In the genomic region with DNA sequence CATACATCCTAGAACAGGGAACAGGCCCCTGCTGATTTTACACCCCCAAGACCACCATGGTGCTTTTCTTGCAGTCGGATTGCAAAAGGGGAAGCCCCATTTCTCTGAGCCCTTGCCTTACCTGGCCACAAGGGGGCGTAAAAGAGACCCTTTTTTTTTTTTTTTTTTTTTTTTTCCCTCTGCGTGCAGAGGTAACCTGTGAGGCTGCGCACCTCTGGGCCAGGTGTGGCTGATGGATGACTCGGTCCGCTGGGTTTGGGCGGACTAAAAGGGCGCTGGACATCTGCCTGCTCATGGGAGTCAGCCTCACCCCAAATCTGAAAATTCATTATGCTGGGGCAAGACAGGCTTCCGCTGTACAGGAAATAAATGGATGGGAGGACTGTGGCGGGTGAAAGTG, we compare ENCODE assay signal across 1 cellular context.
TF ChIP-seq lines count a peak whose summit lies in the region.

No MANE protein-coding gene starts in this region.

TF ChIP-seq in HEK293, 187 proteins besides CTCF, POLR2A, EP300 and RAD21 (continued from another document):
- TF ChIP-seq, protein P1, sequence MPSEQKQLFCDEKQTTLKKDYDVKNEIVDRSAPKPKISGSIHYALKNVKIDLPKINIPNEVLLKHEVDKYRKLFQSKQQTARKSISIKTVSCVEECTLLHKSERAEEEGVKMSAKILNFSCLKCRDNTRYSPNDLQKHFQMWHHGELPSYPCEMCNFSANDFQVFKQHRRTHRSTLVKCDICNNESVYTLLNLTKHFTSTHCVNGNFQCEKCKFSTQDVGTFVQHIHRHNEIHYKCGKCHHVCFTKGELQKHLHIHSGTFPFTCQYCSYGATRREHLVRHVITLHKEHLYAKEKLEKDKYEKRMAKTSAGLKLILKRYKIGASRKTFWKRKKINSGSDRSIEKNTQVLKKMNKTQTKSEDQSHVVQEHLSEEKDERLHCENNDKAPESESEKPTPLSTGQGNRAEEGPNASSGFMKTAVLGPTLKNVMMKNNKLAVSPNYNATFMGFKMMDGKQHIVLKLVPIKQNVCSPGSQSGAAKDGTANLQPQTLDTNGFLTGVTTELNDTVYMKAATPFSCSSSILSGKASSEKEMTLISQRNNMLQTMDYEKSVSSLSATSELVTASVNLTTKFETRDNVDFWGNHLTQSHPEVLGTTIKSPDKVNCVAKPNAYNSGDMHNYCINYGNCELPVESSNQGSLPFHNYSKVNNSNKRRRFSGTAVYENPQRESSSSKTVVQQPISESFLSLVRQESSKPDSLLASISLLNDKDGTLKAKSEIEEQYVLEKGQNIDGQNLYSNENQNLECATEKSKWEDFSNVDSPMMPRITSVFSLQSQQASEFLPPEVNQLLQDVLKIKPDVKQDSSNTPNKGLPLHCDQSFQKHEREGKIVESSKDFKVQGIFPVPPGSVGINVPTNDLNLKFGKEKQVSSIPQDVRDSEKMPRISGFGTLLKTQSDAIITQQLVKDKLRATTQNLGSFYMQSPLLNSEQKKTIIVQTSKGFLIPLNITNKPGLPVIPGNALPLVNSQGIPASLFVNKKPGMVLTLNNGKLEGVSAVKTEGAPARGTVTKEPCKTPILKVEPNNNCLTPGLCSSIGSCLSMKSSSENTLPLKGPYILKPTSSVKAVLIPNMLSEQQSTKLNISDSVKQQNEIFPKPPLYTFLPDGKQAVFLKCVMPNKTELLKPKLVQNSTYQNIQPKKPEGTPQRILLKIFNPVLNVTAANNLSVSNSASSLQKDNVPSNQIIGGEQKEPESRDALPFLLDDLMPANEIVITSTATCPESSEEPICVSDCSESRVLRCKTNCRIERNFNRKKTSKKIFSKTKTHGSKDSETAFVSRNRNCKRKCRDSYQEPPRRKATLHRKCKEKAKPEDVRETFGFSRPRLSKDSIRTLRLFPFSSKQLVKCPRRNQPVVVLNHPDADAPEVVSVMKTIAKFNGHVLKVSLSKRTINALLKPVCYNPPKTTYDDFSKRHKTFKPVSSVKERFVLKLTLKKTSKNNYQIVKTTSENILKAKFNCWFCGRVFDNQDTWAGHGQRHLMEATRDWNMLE (tag by site-specific recombination; conservative IDR thresholded peaks at IDR 0.05; ENCODE audit: low read depth): no peak
- TF ChIP-seq, protein P2, sequence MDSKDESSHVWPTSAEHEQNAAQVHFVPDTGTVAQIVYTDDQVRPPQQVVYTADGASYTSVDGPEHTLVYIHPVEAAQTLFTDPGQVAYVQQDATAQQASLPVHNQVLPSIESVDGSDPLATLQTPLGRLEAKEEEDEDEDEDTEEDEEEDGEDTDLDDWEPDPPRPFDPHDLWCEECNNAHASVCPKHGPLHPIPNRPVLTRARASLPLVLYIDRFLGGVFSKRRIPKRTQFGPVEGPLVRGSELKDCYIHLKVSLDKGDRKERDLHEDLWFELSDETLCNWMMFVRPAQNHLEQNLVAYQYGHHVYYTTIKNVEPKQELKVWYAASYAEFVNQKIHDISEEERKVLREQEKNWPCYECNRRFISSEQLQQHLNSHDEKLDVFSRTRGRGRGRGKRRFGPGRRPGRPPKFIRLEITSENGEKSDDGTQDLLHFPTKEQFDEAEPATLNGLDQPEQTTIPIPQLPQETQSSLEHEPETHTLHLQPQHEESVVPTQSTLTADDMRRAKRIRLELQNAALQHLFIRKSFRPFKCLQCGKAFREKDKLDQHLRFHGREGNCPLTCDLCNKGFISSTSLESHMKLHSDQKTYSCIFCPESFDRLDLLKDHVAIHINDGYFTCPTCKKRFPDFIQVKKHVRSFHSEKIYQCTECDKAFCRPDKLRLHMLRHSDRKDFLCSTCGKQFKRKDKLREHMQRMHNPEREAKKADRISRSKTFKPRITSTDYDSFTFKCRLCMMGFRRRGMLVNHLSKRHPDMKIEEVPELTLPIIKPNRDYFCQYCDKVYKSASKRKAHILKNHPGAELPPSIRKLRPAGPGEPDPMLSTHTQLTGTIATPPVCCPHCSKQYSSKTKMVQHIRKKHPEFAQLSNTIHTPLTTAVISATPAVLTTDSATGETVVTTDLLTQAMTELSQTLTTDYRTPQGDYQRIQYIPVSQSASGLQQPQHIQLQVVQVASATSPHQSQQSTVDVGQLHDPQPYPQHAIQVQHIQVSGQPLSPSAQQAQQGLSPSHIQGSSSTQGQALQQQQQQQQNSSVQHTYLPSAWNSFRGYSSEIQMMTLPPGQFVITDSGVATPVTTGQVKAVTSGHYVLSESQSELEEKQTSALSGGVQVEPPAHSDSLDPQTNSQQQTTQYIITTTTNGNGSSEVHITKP (tag by site-specific recombination; IDR thresholded peaks at IDR 0.05): no peak
- no peak for TF ChIP-seq BCL11B (tag by site-specific recombination; IDR thresholded peaks at IDR 0.05; ENCODE audit: low read depth)
